In genomic region chr11:84292955-84293354, GRCh38 we compare ENCODE assay signal across 27 cellular contexts.
DNase-seq lines count a peak whose midpoint lies in the region; ATAC-seq, FAIRE-seq and TF ChIP-seq lines count a peak whose summit lies in the region.
"Had no signal": no experiment of that assay in that cellular context is flagged by ENCODE, and none has a peak within 500 bp of the region (broad histone marks: within the 10 kb centered on the region; RNA-seq: fewer than 3 reads in every experiment).

No MANE protein-coding gene starts in this region.

- H3K27me3 ChIP-seq in astrocyte (ENCODE audit: insufficient read depth, low read length), result no peaks in the 10 kb centered on the region
- H3K27me3 ChIP-seq: BE2C, BLaER1 had no signal

- intact Hi-C loops in head of caudate nucleus (cut with DNase I), result no loop called here

- H3K4me3 Mint-ChIP-seq in astrocyte (ENCODE audit: unreplicated experiment), result no peak overlapping the region
- H3K4me3 Mint-ChIP-seq: CD14-positive monocyte; CD4-positive, alpha-beta memory T cell; CD4-positive, CD25-positive, alpha-beta regulatory T cell; CD8-positive, alpha-beta memory T cell had no signal

- peaks cover 31% of the 10 kb centered on the region for H3K4me1 ChIP-seq in astrocyte (ENCODE audit: insufficient read depth, low read length)
- H3K4me1 ChIP-seq: BLaER1 had no signal

- H3K36me3 Mint-ChIP-seq in astrocyte (ENCODE audit: low read depth, unreplicated experiment), result no peaks in the 10 kb centered on the region
- H3K36me3 Mint-ChIP-seq: CD14-positive monocyte; CD4-positive, alpha-beta memory T cell; CD4-positive, CD25-positive, alpha-beta regulatory T cell; CD8-positive, alpha-beta memory T cell had no signal

- H3K9ac ChIP-seq in astrocyte (ENCODE audit: low read length), result no peak overlapping the region
- H3K9ac ChIP-seq: BLaER1 had no signal

- no peaks in the 10 kb centered on the region for H3K36me3 ChIP-seq in astrocyte (ENCODE audit: insufficient read depth, low read length)
- H3K36me3 ChIP-seq: BE2C, BLaER1 had no signal

- TF ChIP-seq CTCF in astrocyte (IDR thresholded peaks at IDR 0.05; ENCODE audit: insufficient read depth, low read depth, low read length), result no peak

- H3K27me3 Mint-ChIP-seq in astrocyte (ENCODE audit: low read depth, unreplicated experiment), result no peaks in the 10 kb centered on the region
- H3K27me3 Mint-ChIP-seq: CD4-positive, alpha-beta memory T cell; CD4-positive, CD25-positive, alpha-beta regulatory T cell; CD8-positive, alpha-beta memory T cell had no signal

- H3K9me3 Mint-ChIP-seq in astrocyte (ENCODE audit: unreplicated experiment), result no peaks in the 10 kb centered on the region

- no peak overlapping the region for H3K27ac ChIP-seq in astrocyte (ENCODE audit: low read depth, low read length)
- H3K27ac ChIP-seq: BLaER1 had no signal

- H4K20me1 ChIP-seq in astrocyte (ENCODE audit: insufficient read depth, low read length), result no peaks in the 10 kb centered on the region
- H4K20me1 ChIP-seq: BLaER1 had no signal

- no peaks in the 10 kb centered on the region for H3K79me2 ChIP-seq in astrocyte (ENCODE audit: insufficient read depth, low read length)

- no peak for FAIRE-seq in astrocyte (lab: Jason Lieb, UNC)
- FAIRE-seq: A204.1, GM12878, GM12892, GM18507 had no signal

- DNase-seq in astrocyte (ENCODE audit: low read depth) (peak; percentile 54), head of caudate nucleus (peak in 33 of 42 donors; percentile 23 to 83 (median 54)), Ammon's horn (ENCODE audit: low spot score) (no peak)
- DNase-seq: 8988T; ACHN; AML-193; BE2C; C1 segment of cervical spinal cord; CD4-positive, alpha-beta memory T cell; CD4-positive, CD25-positive, alpha-beta regulatory T cell; CD8-positive, alpha-beta memory T cell; COR-L47; DMS 273 treated with DMSO at 0.1 percent for 48 hours; DMS153; DMS53; DMS79; DND-41; EL; GDM1 had no signal

- H2AFZ ChIP-seq in astrocyte (ENCODE audit: low read depth, low read length), result no peak overlapping the region

- no peak overlapping the region for H3K4me2 ChIP-seq in astrocyte (ENCODE audit: low read length)
- H3K4me2 ChIP-seq: BLaER1 had no signal

- no peak overlapping the region for H3K4me3 ChIP-seq in astrocyte (ENCODE audit: insufficient read depth, low read depth, low read length)
- H3K4me3 ChIP-seq: BLaER1, GM12878 had no signal

- H3K9me3 ChIP-seq in astrocyte (ENCODE audit: insufficient read depth, low read depth, low read length), result no peaks in the 10 kb centered on the region
- H3K9me3 ChIP-seq: BE2C, BLaER1 had no signal

- peak overlapping the region; percentile 59 for H3K27ac Mint-ChIP-seq in astrocyte (ENCODE audit: unreplicated experiment)
- H3K27ac Mint-ChIP-seq: CD4-positive, alpha-beta memory T cell; CD4-positive, CD25-positive, alpha-beta regulatory T cell; CD8-positive, alpha-beta memory T cell had no signal

- ATAC-seq in HG03159 (IDR thresholded peaks at IDR 0.05; ENCODE audit: unreplicated experiment), result no peak
- ATAC-seq in HG03571 (IDR thresholded peaks at IDR 0.05; ENCODE audit: unreplicated experiment), result no peak
- ATAC-seq: GM12878 had no signal

- H3K4me1 Mint-ChIP-seq in astrocyte (ENCODE audit: low read depth, unreplicated experiment), result peaks cover 39% of the 10 kb centered on the region
- H3K4me1 Mint-ChIP-seq: CD14-positive monocyte; CD4-positive, alpha-beta memory T cell; CD4-positive, CD25-positive, alpha-beta regulatory T cell; CD8-positive, alpha-beta memory T cell had no signal
